In the genomic region with DNA sequence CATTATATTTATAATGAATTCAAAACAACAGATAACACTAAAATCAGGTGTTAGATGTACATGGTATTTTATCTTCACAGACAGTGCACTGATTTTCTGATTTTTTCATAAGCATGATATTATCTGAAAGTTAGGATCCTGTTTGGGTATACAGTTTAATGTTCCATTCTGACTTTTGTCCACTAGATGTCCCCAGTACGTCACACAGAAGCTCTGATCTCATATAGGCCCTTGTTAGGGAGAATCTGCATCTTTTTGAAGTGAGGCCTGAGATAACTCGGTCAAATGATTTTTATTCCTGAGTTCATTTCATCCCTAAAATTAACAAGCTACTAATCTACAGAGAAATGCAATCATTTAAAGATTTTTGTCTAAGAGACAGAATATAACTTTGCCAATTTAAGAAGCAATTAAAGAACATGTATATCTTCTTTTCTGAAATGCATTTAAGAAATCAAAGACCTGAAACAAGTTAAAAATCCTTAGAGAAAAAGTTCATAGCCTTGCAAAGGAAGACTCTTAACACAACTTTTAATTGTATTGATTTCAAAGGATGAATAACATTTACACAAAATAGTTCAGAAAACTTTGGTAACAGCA, we compare ENCODE assay signal across 8 cellular contexts.
DNase-seq lines count a peak whose midpoint lies in the region; ATAC-seq and TF ChIP-seq lines count a peak whose summit lies in the region.

No MANE protein-coding gene starts in this region.

- no peak overlapping the region for H3K27ac Mint-ChIP-seq in Caco-2 (ENCODE audit: unreplicated experiment)
- no peak overlapping the region for H3K27ac Mint-ChIP-seq in activated CD8-positive, alpha-beta T cell treated with anti-CD3 and anti-CD28 coated beads for 36 hours

- H3K36me3 ChIP-seq in Caco-2 (ENCODE audit: control insufficient read depth, insufficient read depth, low read length): no peaks in the 10 kb centered on the region
- no peaks in the 10 kb centered on the region for H3K36me3 ChIP-seq in cardiac muscle cell

- TF ChIP-seq CTCF in Caco-2 (IDR thresholded peaks at IDR 0.05; ENCODE audit: insufficient read depth in 1 of 2, low read depth in 1 of 2, low read length in 1 of 2, severe bottlenecking in 1 of 2, unreplicated experiment in 1 of 2): peak; percentile 75 to 80
- TF ChIP-seq CTCF in activated CD8-positive, alpha-beta T cell treated with anti-CD3 and anti-CD28 coated beads for 36 hours (IDR thresholded peaks at IDR 0.05): peak; percentile 71
- TF ChIP-seq CTCF in cardiac muscle cell (IDR thresholded peaks at IDR 0.05; ENCODE audit: low read depth, low read length): peak; percentile 78

- H3K4me3 Mint-ChIP-seq in Caco-2 (ENCODE audit: unreplicated experiment): no peak overlapping the region
- no peak overlapping the region for H3K4me3 Mint-ChIP-seq in activated CD8-positive, alpha-beta T cell treated with anti-CD3 and anti-CD28 coated beads for 36 hours

- H3K4me1 ChIP-seq in Caco-2: peaks cover 14% of the 10 kb centered on the region; the same call in 1 of the 2 replicates
- H3K4me1 ChIP-seq in cardiac muscle cell (ENCODE audit: low read depth): peaks cover 28% of the 10 kb centered on the region

- H3K27me3 Mint-ChIP-seq in Caco-2 (ENCODE audit: insufficient read depth, unreplicated experiment): no peaks in the 10 kb centered on the region
- H3K27me3 Mint-ChIP-seq in activated CD8-positive, alpha-beta T cell treated with anti-CD3 and anti-CD28 coated beads for 36 hours: peaks cover 4% of the 10 kb centered on the region

- no peaks in the 10 kb centered on the region for H3K36me3 Mint-ChIP-seq in Caco-2 (ENCODE audit: insufficient read depth, unreplicated experiment)
- no peaks in the 10 kb centered on the region for H3K36me3 Mint-ChIP-seq in activated CD8-positive, alpha-beta T cell treated with anti-CD3 and anti-CD28 coated beads for 36 hours (ENCODE audit: low read depth)

- DNase-seq in Caco-2 (peak; percentile 44 to 69), NCI-H187 treated with DMSO at 0.1 percent for 48 hours (lab: John Stamatoyannopoulos, UW) (peak; percentile 11), cardiac muscle cell (ENCODE audit: low read depth in 1 of 2, low spot score in 1 of 2) (peak; percentile 77 to 81), renal cortical epithelial cell (ENCODE audit: low read depth) (peak; percentile 70)
- DNase-seq in activated CD8-positive, alpha-beta T cell treated with anti-CD3 and anti-CD28 coated beads for 36 hours: peak; percentile 32
- DNase-seq in stimulated activated CD4-positive, alpha-beta T cell treated with anti-CD3 and anti-CD28 coated beads, Interleukin-12 subunit alpha, Interleukin-12 subunit beta, amount 100 ng/mL, for 4 hours: no peak

- peaks cover 17% of the 10 kb centered on the region for H3K4me1 Mint-ChIP-seq in Caco-2 (ENCODE audit: low read depth, unreplicated experiment)
- H3K4me1 Mint-ChIP-seq in activated CD8-positive, alpha-beta T cell treated with anti-CD3 and anti-CD28 coated beads for 36 hours (ENCODE audit: low read depth): peaks cover 9% of the 10 kb centered on the region

- peak; percentile 94 for ATAC-seq in GM18867 (IDR thresholded peaks at IDR 0.05; ENCODE audit: unreplicated experiment)
- ATAC-seq in HG02981 (IDR thresholded peaks at IDR 0.05; ENCODE audit: unreplicated experiment): peak; percentile 91
- ATAC-seq in activated CD8-positive, alpha-beta T cell treated with anti-CD3 and anti-CD28 coated beads for 36 hours: peak; percentile 84

- no TSS peak for BruUV-seq in Caco-2 (replicated peaks; lab: Mats Ljungman, UMichigan)

- intact Hi-C loops in Caco-2 (cut with micrococcal nuclease; ENCODE audit: unreplicated experiment): loop anchor here (1.0 to 2.0 kb wide), 7 partner anchors 23 to 388 kb away; a partner anchor contains a TSS
- intact Hi-C loops in activated CD8-positive, alpha-beta T cell treated with anti-CD3 and anti-CD28 coated beads for 36 hours (cut with micrococcal nuclease): loop anchor here (2.0 kb wide), 1 partner anchor 98 kb away; no protein-coding TSS in a partner anchor

- H3K4me3 ChIP-seq in Caco-2 (ENCODE audit: low read depth, low read length) (no peak overlapping the region), cardiac muscle cell (no peak overlapping the region)

- no peaks in the 10 kb centered on the region for H3K9me3 Mint-ChIP-seq in Caco-2 (ENCODE audit: unreplicated experiment)
- H3K9me3 Mint-ChIP-seq in activated CD8-positive, alpha-beta T cell treated with anti-CD3 and anti-CD28 coated beads for 36 hours: no peaks in the 10 kb centered on the region

- H3K9me3 ChIP-seq in Caco-2 (no peaks in the 10 kb centered on the region), cardiac muscle cell (ENCODE audit: low read depth) (no peaks in the 10 kb centered on the region)

- H3K27me3 ChIP-seq in Caco-2 (replicated peaks; ENCODE audit: control insufficient read depth, insufficient read depth, low read length) (no peaks in the 10 kb centered on the region), cardiac muscle cell (no peaks in the 10 kb centered on the region)

- POLR2A ChIA-PET in Caco-2 (lab: Charles Lee): no interaction called here
- POLR2A ChIA-PET in activated CD8-positive, alpha-beta T cell treated with anti-CD3 and anti-CD28 coated beads for 36 hours (lab: Charles Lee): no interaction called here

- CTCF ChIA-PET in Caco-2 (lab: Charles Lee): interaction anchor here (1.0 to 1.6 kb wide), 2 partner anchors 42 to 451 kb away, joined by 3 to 4 read pairs; no protein-coding TSS in a partner anchor
- CTCF ChIA-PET in activated CD8-positive, alpha-beta T cell treated with anti-CD3 and anti-CD28 coated beads for 36 hours (lab: Charles Lee): interaction anchor here (0.6 to 5.2 kb wide), 22 partner anchors 11 to 485 kb away, joined by 3 to 37 read pairs (median 4); no protein-coding TSS in a partner anchor

- no peak overlapping the region for H3K27ac ChIP-seq in cardiac muscle cell
